In genomic region chr3:46845860-46846623, GRCh38 we compare ENCODE assay signal across 9 cellular contexts. TPM values are rescaled to one million over a fixed set of nuclear protein-coding genes. Genes with fewer than 3 reads are reported as not detected.
A peak's percentile ranks its signal among the peaks of the same experiment; 100 is the strongest.
DNase-seq lines count a peak whose midpoint lies in the region; ATAC-seq and TF ChIP-seq lines count a peak whose summit lies in the region.
"Had no signal": no experiment of that assay in that cellular context is flagged by ENCODE, and none has a peak within 500 bp of the region (broad histone marks: within the 10 kb centered on the region; RNA-seq: fewer than 3 reads in every experiment).

No MANE protein-coding gene starts in this region.

- peak overlapping the region; percentile 42 for H3K4me3 Mint-ChIP-seq in activated naive CD8-positive, alpha-beta T cell treated with anti-CD3 and anti-CD28 coated beads, Interleukin-2, amount 50 U/mL, for 24 hours

- no peaks in the 10 kb centered on the region for H3K36me3 Mint-ChIP-seq in activated naive CD8-positive, alpha-beta T cell treated with anti-CD3 and anti-CD28 coated beads, Interleukin-2, amount 50 U/mL, for 24 hours (ENCODE audit: low read depth)

- intact Hi-C loops in left ventricle myocardium superior (cut with micrococcal nuclease): no loop called here
- intact Hi-C loops in psoas muscle (cut with DNase I): no loop called here

- no peaks in the 10 kb centered on the region for H3K27me3 Mint-ChIP-seq in activated naive CD8-positive, alpha-beta T cell treated with anti-CD3 and anti-CD28 coated beads, Interleukin-2, amount 50 U/mL, for 24 hours

- H3K4me1 ChIP-seq in psoas muscle: peaks cover 9% of the 10 kb centered on the region

- TF ChIP-seq CTCF in psoas muscle (IDR thresholded peaks at IDR 0.05): peak; percentile 37

- H3K27ac ChIP-seq in psoas muscle: peak overlapping the region; percentile 75
- H3K27ac ChIP-seq: KMS-11 had no signal

- ATAC-seq in HG03571 (IDR thresholded peaks at IDR 0.05; ENCODE audit: unreplicated experiment): peak; percentile 49
- ATAC-seq in activated naive CD8-positive, alpha-beta T cell treated with anti-CD3 and anti-CD28 coated beads, Interleukin-2, amount 50 U/mL, for 24 hours: peak; percentile 86
- peak; percentile 58 for ATAC-seq in left ventricle myocardium superior
- ATAC-seq in psoas muscle: peak; percentile 61 to 70 (median 68)

- DNase-seq in Ammon's horn (ENCODE audit: low spot score) (peak; percentile 80), SW480 (ENCODE audit: low spot score) (peak; percentile 59), left ventricle myocardium superior (peak; percentile 88), psoas muscle (peak; percentile 83 to 84), ureter (ENCODE audit: low spot score) (peak; percentile 82)
- peak; percentile 73 for DNase-seq in activated naive CD8-positive, alpha-beta T cell treated with anti-CD3 and anti-CD28 coated beads, Interleukin-2, amount 50 U/mL, for 24 hours

- no peaks in the 10 kb centered on the region for H3K27me3 ChIP-seq in psoas muscle (ENCODE audit: insufficient read depth in 3 of 3, low read length in 2 of 3)

- H3K36me3 ChIP-seq in psoas muscle (ENCODE audit: insufficient read depth in 1 of 2, low read depth in 1 of 2): peaks cover 0 to 4% of the 10 kb centered on the region in 2 donors

- H3K4me3 ChIP-seq in psoas muscle: peak overlapping the region; percentile 68

- H3K9me3 ChIP-seq in psoas muscle: peaks cover 8% of the 10 kb centered on the region

- H3K9me3 Mint-ChIP-seq in activated naive CD8-positive, alpha-beta T cell treated with anti-CD3 and anti-CD28 coated beads, Interleukin-2, amount 50 U/mL, for 24 hours: peaks cover 25% of the 10 kb centered on the region

- 14 to 19% (median 17%) methylated on average over 41 to 53 of the region's 53 CpGs for WGBS in psoas muscle, 3 donors

- H3K4me1 Mint-ChIP-seq in activated naive CD8-positive, alpha-beta T cell treated with anti-CD3 and anti-CD28 coated beads, Interleukin-2, amount 50 U/mL, for 24 hours: peaks cover 7% of the 10 kb centered on the region

- no peak overlapping the region for H3K27ac Mint-ChIP-seq in activated naive CD8-positive, alpha-beta T cell treated with anti-CD3 and anti-CD28 coated beads, Interleukin-2, amount 50 U/mL, for 24 hours

- peak; percentile 68 for TF ChIP-seq POLR2A in GM19193 (IDR thresholded peaks at IDR 0.05; ENCODE audit: extremely low read depth, insufficient read depth, insufficient read length)

RNA-seq across cellular contexts. Expression of gene MYL3, which starts 17.2 kb away (rescaled TPM):
- total RNA-seq in left ventricle myocardium superior: 9,164 TPM
- total RNA-seq in psoas muscle: 1,000 to 10,000 TPM in 2 of 4 donors, 100 to 1,000 TPM in 2; 395 to 2,071 (median 1,091) TPM
- polyA plus RNA-seq in psoas muscle: 1,000 to 10,000 TPM in 2 of 3 donors, 100 to 1,000 TPM in 1; 555 to 3,091 (median 2,834) TPM
- 4.6 TPM for total RNA-seq in ureter

RNA-seq across cellular contexts. Expression of gene PTH1R, which starts 31.5 kb away (rescaled TPM):
- total RNA-seq in left ventricle myocardium superior (13.0 TPM), psoas muscle (1 to 10 TPM; 1.1 to 5.9 (median 4.1) TPM), ureter (12.9 TPM)
- polyA plus RNA-seq in psoas muscle: 1 to 10 TPM; 4.0 to 5.2 (median 4.2) TPM

Comparison
In these comparisons a context has a peak if more than half of its experiments do, and no peak if none do; other contexts are left out.
1. Peak in every context shown above with its lines: DNase-seq, ATAC-seq, H3K4me3 ChIP-seq and H3K27ac ChIP-seq.
2. RNA of gene MYL3, which starts 17.2 kb away (total RNA-seq): 9,164 TPM in left ventricle myocardium superior (single experiment) and 395 to 2,071 TPM in psoas muscle; 4.6 TPM in ureter (single experiment); every median in the first group is over 10 times any median in the second.